ENCODE assay signal across 1 cellular context in genomic region chr11:118401151-118401879, GRCh38.
A peak's percentile ranks its signal among the peaks of the same experiment; 100 is the strongest.
TF ChIP-seq lines count a peak whose summit lies in the region.

A gene with protein sequence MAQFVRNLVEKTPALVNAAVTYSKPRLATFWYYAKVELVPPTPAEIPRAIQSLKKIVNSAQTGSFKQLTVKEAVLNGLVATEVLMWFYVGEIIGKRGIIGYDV (plus strand): TSS chr11:118401606. CDS start chr11:118401666, 60 bp downstream.

TF ChIP-seq in HepG2, 621 proteins besides CTCF, POLR2A, EP300 and RAD21 (continued from another document and continues in another):
- TF ChIP-seq, protein P1, sequence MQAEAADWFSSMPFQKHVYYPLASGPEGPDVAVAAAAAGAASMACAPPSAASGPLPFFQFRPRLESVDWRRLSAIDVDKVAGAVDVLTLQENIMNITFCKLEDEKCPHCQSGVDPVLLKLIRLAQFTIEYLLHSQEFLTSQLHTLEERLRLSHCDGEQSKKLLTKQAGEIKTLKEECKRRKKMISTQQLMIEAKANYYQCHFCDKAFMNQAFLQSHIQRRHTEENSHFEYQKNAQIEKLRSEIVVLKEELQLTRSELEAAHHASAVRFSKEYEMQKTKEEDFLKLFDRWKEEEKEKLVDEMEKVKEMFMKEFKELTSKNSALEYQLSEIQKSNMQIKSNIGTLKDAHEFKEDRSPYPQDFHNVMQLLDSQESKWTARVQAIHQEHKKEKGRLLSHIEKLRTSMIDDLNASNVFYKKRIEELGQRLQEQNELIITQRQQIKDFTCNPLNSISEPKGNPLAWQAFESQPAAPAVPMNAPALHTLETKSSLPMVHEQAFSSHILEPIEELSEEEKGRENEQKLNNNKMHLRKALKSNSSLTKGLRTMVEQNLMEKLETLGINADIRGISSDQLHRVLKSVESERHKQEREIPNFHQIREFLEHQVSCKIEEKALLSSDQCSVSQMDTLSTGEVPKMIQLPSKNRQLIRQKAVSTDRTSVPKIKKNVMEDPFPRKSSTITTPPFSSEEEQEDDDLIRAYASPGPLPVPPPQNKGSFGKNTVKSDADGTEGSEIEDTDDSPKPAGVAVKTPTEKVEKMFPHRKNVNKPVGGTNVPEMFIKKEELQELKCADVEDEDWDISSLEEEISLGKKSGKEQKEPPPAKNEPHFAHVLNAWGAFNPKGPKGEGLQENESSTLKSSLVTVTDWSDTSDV (CRISPR knock-in tag; IDR thresholded peaks at IDR 0.05): no peak; the same call in 1 of the 2 replicates
- no peak for TF ChIP-seq ZBTB43 (CRISPR knock-in tag; conservative IDR thresholded peaks at IDR 0.05)
- TF ChIP-seq, protein P2, sequence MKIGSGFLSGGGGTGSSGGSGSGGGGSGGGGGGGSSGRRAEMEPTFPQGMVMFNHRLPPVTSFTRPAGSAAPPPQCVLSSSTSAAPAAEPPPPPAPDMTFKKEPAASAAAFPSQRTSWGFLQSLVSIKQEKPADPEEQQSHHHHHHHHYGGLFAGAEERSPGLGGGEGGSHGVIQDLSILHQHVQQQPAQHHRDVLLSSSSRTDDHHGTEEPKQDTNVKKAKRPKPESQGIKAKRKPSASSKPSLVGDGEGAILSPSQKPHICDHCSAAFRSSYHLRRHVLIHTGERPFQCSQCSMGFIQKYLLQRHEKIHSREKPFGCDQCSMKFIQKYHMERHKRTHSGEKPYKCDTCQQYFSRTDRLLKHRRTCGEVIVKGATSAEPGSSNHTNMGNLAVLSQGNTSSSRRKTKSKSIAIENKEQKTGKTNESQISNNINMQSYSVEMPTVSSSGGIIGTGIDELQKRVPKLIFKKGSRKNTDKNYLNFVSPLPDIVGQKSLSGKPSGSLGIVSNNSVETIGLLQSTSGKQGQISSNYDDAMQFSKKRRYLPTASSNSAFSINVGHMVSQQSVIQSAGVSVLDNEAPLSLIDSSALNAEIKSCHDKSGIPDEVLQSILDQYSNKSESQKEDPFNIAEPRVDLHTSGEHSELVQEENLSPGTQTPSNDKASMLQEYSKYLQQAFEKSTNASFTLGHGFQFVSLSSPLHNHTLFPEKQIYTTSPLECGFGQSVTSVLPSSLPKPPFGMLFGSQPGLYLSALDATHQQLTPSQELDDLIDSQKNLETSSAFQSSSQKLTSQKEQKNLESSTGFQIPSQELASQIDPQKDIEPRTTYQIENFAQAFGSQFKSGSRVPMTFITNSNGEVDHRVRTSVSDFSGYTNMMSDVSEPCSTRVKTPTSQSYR (CRISPR knock-in tag; IDR thresholded peaks at IDR 0.05; ENCODE audit: borderline replicate concordance): no peak
- TF ChIP-seq ZNF746 (CRISPR knock-in tag; IDR thresholded peaks at IDR 0.05): no peak
- TF ChIP-seq PBX2 (CRISPR knock-in tag; IDR thresholded peaks at IDR 0.05): no peak
- no peak for TF ChIP-seq HNRNPK (IDR thresholded peaks at IDR 0.05; ENCODE audit: low read depth, low read length, poor library complexity, severe bottlenecking)
- no peak for TF ChIP-seq JUND (CRISPR knock-in tag; IDR thresholded peaks at IDR 0.05)
- no peak for TF ChIP-seq KLF6 (CRISPR knock-in tag; IDR thresholded peaks at IDR 0.05)
- TF ChIP-seq PHF21A (CRISPR knock-in tag; IDR thresholded peaks at IDR 0.05): peak; percentile 42; the same call in 1 of the 2 replicates
- TF ChIP-seq ZNF569 (CRISPR knock-in tag; IDR thresholded peaks at IDR 0.05; ENCODE audit: borderline replicate concordance): no peak
- TF ChIP-seq HMG20A (CRISPR knock-in tag; IDR thresholded peaks at IDR 0.05; ENCODE audit: borderline replicate concordance): no peak
- no peak for TF ChIP-seq ZMYM3 (CRISPR knock-in tag; IDR thresholded peaks at IDR 0.05)
- peak; percentile 33; the same call in 1 of the 2 replicates for TF ChIP-seq SALL1 (CRISPR knock-in tag; IDR thresholded peaks at IDR 0.05)
- TF ChIP-seq SP2 (CRISPR knock-in tag; IDR thresholded peaks at IDR 0.05): no peak
- no peak for TF ChIP-seq ZNF576 (CRISPR knock-in tag; IDR thresholded peaks at IDR 0.05)
- peak; percentile 88 for TF ChIP-seq HDAC1 (CRISPR knock-in tag; IDR thresholded peaks at IDR 0.05)
- TF ChIP-seq SKI (IDR thresholded peaks at IDR 0.05; ENCODE audit: partially characterized antibody): peak; percentile 15
- TF ChIP-seq ZNF672 (CRISPR knock-in tag; IDR thresholded peaks at IDR 0.05): no peak
- TF ChIP-seq CENPT (CRISPR knock-in tag; IDR thresholded peaks at IDR 0.05; ENCODE audit: low read depth): peak; percentile 48; the same call in 1 of the 2 replicates
- TF ChIP-seq ZNF615 (CRISPR knock-in tag; IDR thresholded peaks at IDR 0.05; ENCODE audit: borderline replicate concordance): no peak
- TF ChIP-seq, protein P3, sequence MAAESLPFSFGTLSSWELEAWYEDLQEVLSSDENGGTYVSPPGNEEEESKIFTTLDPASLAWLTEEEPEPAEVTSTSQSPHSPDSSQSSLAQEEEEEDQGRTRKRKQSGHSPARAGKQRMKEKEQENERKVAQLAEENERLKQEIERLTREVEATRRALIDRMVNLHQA (CRISPR knock-in tag; IDR thresholded peaks at IDR 0.05): no peak
- no peak for TF ChIP-seq MXD3 (CRISPR knock-in tag; IDR thresholded peaks at IDR 0.05)
- peak; percentile 73; the same call in 1 of the 2 replicates for TF ChIP-seq ZNF788 (CRISPR knock-in tag; IDR thresholded peaks at IDR 0.05; ENCODE audit: borderline replicate concordance)
- TF ChIP-seq REL (CRISPR knock-in tag; conservative IDR thresholded peaks at IDR 0.05): no peak
- no peak for TF ChIP-seq FOXM1 (CRISPR knock-in tag; IDR thresholded peaks at IDR 0.05)
- TF ChIP-seq, protein P4, sequence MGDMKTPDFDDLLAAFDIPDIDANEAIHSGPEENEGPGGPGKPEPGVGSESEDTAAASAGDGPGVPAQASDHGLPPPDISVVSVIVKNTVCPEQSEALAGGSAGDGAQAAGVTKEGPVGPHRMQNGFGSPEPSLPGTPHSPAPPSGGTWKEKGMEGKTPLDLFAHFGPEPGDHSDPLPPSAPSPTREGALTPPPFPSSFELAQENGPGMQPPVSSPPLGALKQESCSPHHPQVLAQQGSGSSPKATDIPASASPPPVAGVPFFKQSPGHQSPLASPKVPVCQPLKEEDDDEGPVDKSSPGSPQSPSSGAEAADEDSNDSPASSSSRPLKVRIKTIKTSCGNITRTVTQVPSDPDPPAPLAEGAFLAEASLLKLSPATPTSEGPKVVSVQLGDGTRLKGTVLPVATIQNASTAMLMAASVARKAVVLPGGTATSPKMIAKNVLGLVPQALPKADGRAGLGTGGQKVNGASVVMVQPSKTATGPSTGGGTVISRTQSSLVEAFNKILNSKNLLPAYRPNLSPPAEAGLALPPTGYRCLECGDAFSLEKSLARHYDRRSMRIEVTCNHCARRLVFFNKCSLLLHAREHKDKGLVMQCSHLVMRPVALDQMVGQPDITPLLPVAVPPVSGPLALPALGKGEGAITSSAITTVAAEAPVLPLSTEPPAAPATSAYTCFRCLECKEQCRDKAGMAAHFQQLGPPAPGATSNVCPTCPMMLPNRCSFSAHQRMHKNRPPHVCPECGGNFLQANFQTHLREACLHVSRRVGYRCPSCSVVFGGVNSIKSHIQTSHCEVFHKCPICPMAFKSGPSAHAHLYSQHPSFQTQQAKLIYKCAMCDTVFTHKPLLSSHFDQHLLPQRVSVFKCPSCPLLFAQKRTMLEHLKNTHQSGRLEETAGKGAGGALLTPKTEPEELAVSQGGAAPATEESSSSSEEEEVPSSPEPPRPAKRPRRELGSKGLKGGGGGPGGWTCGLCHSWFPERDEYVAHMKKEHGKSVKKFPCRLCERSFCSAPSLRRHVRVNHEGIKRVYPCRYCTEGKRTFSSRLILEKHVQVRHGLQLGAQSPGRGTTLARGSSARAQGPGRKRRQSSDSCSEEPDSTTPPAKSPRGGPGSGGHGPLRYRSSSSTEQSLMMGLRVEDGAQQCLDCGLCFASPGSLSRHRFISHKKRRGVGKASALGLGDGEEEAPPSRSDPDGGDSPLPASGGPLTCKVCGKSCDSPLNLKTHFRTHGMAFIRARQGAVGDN (CRISPR knock-in tag; IDR thresholded peaks at IDR 0.05): peak; percentile 87
- TF ChIP-seq ZFP37 (CRISPR knock-in tag; IDR thresholded peaks at IDR 0.05; ENCODE audit: borderline replicate concordance): no peak
- peak; percentile 48 for TF ChIP-seq DRAP1 (CRISPR knock-in tag; IDR thresholded peaks at IDR 0.05)
- TF ChIP-seq RFX1 (IDR thresholded peaks at IDR 0.05): no peak
- TF ChIP-seq RBFOX2 (IDR thresholded peaks at IDR 0.05; ENCODE audit: low read depth, low read length): peak; percentile 83
- no peak for TF ChIP-seq EZH2 (conservative IDR thresholded peaks at IDR 0.05; ENCODE audit: low read depth, low read length)
- TF ChIP-seq MIER3 (CRISPR knock-in tag; IDR thresholded peaks at IDR 0.05; ENCODE audit: borderline replicate concordance): no peak
- peak; percentile 58; the same call in 1 of the 2 replicates for TF ChIP-seq E2F5 (CRISPR knock-in tag; conservative IDR thresholded peaks at IDR 0.05)
- no peak for TF ChIP-seq EEA1 (CRISPR knock-in tag; IDR thresholded peaks at IDR 0.05; ENCODE audit: borderline replicate concordance)
- TF ChIP-seq POLR2AphosphoS5 (IDR thresholded peaks at IDR 0.05; ENCODE audit: low read depth, low read length): peak; percentile 88
- TF ChIP-seq SMYD3 (CRISPR knock-in tag; IDR thresholded peaks at IDR 0.05): no peak
- no peak; the same call in 1 of the 2 replicates for TF ChIP-seq ZNF724P (CRISPR knock-in tag; IDR thresholded peaks at IDR 0.05; ENCODE audit: borderline replicate concordance)
- 0 out of 2 replicates have a peak, but pooled peaks have one; percentile 51 for TF ChIP-seq ZBTB7A (CRISPR knock-in tag; IDR thresholded peaks at IDR 0.05)
- TF ChIP-seq THAP7 (CRISPR knock-in tag; IDR thresholded peaks at IDR 0.05): 0 out of 2 replicates have a peak, but pooled peaks have one; percentile 29
- 0 out of 2 replicates have a peak, but pooled peaks have one; percentile 1 for TF ChIP-seq CREB1 (IDR thresholded peaks at IDR 0.05)
- TF ChIP-seq CREB1 (CRISPR knock-in tag; IDR thresholded peaks at IDR 0.05): peak; percentile 50; the same call in 1 of the 2 replicates
- TF ChIP-seq JUNB (CRISPR knock-in tag; IDR thresholded peaks at IDR 0.05; ENCODE audit: borderline replicate concordance): no peak
- no peak for TF ChIP-seq BCL6 (CRISPR knock-in tag; IDR thresholded peaks at IDR 0.05)
- TF ChIP-seq, protein P5, sequence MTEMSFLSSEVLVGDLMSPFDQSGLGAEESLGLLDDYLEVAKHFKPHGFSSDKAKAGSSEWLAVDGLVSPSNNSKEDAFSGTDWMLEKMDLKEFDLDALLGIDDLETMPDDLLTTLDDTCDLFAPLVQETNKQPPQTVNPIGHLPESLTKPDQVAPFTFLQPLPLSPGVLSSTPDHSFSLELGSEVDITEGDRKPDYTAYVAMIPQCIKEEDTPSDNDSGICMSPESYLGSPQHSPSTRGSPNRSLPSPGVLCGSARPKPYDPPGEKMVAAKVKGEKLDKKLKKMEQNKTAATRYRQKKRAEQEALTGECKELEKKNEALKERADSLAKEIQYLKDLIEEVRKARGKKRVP (CRISPR knock-in tag; IDR thresholded peaks at IDR 0.05): no peak
- TF ChIP-seq KDM2A (CRISPR knock-in tag; IDR thresholded peaks at IDR 0.05; ENCODE audit: borderline replicate concordance, low read depth): peak; percentile 52; the same call in 1 of the 2 replicates
- peak; percentile 16; the same call in 1 of the 2 replicates for TF ChIP-seq TARDBP (CRISPR knock-in tag; IDR thresholded peaks at IDR 0.05)
- peak; percentile 19; the same call in 1 of the 2 replicates for TF ChIP-seq ZNF235 (CRISPR knock-in tag; IDR thresholded peaks at IDR 0.05; ENCODE audit: borderline replicate concordance)
- no peak for TF ChIP-seq ZNF776 (CRISPR knock-in tag; IDR thresholded peaks at IDR 0.05)
- TF ChIP-seq SOX6 (IDR thresholded peaks at IDR 0.05): no peak
- TF ChIP-seq SOX6 (CRISPR knock-in tag; IDR thresholded peaks at IDR 0.05): peak; percentile 14; the same call in 1 of the 2 replicates
- TF ChIP-seq GZF1 (CRISPR knock-in tag; IDR thresholded peaks at IDR 0.05): no peak
- TF ChIP-seq REXO4 (CRISPR knock-in tag; IDR thresholded peaks at IDR 0.05; ENCODE audit: borderline replicate concordance): no peak
- 0 out of 2 replicates have a peak, but pooled peaks have one; percentile 39 for TF ChIP-seq ARNTL (CRISPR knock-in tag; IDR thresholded peaks at IDR 0.05)
